8 cellular contexts compared by ENCODE assay signal in the genomic region with DNA sequence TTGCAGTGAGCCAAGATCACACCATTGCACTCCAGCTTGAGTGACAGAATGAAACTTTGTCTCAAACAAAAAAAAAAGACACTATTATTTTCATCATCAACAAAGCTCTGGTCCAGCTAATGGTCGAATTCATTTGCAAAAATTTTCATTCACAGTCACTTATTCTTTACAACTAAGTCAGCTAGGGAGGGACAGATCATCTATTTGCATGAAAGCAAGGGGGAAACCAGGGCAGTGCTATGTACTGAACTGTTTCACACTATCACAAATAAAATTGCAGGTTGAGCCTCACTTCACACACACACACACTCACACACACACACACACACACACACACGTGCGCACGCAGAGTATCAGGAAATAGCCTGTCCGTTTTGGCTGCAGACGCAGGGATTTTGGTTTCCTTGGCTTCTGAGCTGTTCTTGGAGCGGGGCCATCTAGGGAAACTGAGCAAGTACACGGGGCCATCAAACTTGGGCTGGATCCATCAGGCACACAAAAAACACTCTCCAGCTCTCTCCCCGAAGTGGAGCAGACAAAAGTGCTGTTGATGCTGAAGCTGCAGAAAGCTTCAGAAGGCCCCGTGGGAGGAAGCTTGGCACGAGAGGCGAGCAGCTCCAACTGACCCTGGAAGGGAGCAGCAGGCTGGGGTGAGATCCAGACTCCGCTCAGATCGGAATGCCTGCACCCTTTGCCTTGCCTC. TPM values are rescaled to one million over a fixed set of nuclear protein-coding genes. Genes with fewer than 3 reads are reported as not detected.
DNase-seq lines count a peak whose midpoint lies in the region; ATAC-seq and TF ChIP-seq lines count a peak whose summit lies in the region.

No MANE protein-coding gene starts in this region.

- peak; percentile 70 for DNase-seq in AG20443 (ENCODE audit: low spot score)
- DNase-seq in RPMI8226 = peak; percentile 14
- DNase-seq in foreskin melanocyte = peak; percentile 9
- DNase-seq in osteocyte (ENCODE audit: extremely low spot score, unreplicated experiment) = no peak
- DNase-seq in stimulated activated CD4-positive, alpha-beta T cell treated with anti-CD3 and anti-CD28 coated beads, Interleukin-4, amount 100 ng/mL, for 4 hours = no peak
- DNase-seq in ecto neural progenitor cell (ENCODE audit: low spot score) = no peak
- DNase-seq in NCI-H2029 (lab: John Stamatoyannopoulos, UW) = no peak

- H3K36me3 Mint-ChIP-seq in osteocyte (ENCODE audit: unreplicated experiment) = no peaks in the 10 kb centered on the region

- no peak for ATAC-seq in GM18870 (IDR thresholded peaks at IDR 0.05; ENCODE audit: unreplicated experiment)

- no peaks in the 10 kb centered on the region for H3K27me3 Mint-ChIP-seq in osteocyte (ENCODE audit: unreplicated experiment)

- peak overlapping the region; percentile 68 for H3K27ac Mint-ChIP-seq in osteocyte (ENCODE audit: unreplicated experiment)

- H3K4me3 Mint-ChIP-seq in osteocyte (ENCODE audit: unreplicated experiment) = peak overlapping the region; percentile 36

- no peaks in the 10 kb centered on the region for H3K9me3 Mint-ChIP-seq in osteocyte (ENCODE audit: unreplicated experiment)

- TF ChIP-seq CTCF in osteocyte (IDR thresholded peaks at IDR 0.05) = no peak

- H3K4me1 Mint-ChIP-seq in osteocyte (ENCODE audit: unreplicated experiment) = peaks cover 27% of the 10 kb centered on the region

RNA-seq across cellular contexts. Expression of gene HELZ, which starts 44.3 kb away (rescaled TPM):
- 63.5 and 70.5 TPM in 2 replicates for total RNA-seq in osteocyte

Comparison
In these comparisons a context has a peak if more than half of its experiments do, and no peak if none do; other contexts are left out.
1. DNase-seq: peak in AG20443 (single experiment), RPMI8226 (single experiment) and foreskin melanocyte (single experiment); none in osteocyte (single experiment), stimulated activated CD4-positive, alpha-beta T cell treated with anti-CD3 and anti-CD28 coated beads, Interleukin-4, amount 100 ng/mL, for 4 hours (0 of 2), ecto neural progenitor cell (single experiment) and NCI-H2029 (single experiment).